ENCODE assay signal across 18 cellular contexts in genomic region chr2:48543895-48544294, GRCh38. TPM values are rescaled to one million over a fixed set of nuclear protein-coding genes. Genes with fewer than 3 reads are reported as not detected.
DNase-seq lines count a peak whose midpoint lies in the region; ATAC-seq and TF ChIP-seq lines count a peak whose summit lies in the region.
"Had no signal": no experiment of that assay in that cellular context is flagged by ENCODE, and none has a peak within 500 bp of the region (broad histone marks: within the 10 kb centered on the region; RNA-seq: fewer than 3 reads in every experiment).

No MANE protein-coding gene starts in this region.

- H3K27me3 ChIP-seq in gastroesophageal sphincter (no peaks in the 10 kb centered on the region), stomach smooth muscle (ENCODE audit: control insufficient read depth in 1 of 2, insufficient read depth in 2 of 2, low read length in 2 of 2) (no peaks in the 10 kb centered on the region), aorta (ENCODE audit: control insufficient read depth in 1 of 2, insufficient read depth in 2 of 2, low read length in 1 of 2) (no peaks in the 10 kb centered on the region)

- 0 out of 2 replicates have a peak, but pooled peaks cover 2% of the 10 kb centered on the region for H3K36me3 Mint-ChIP-seq in WTC11
- H3K36me3 Mint-ChIP-seq: CD4-positive, CD25-positive, alpha-beta regulatory T cell had no signal

- CTCF ChIA-PET in WTC11 (lab: Charles Lee) = interaction anchor here (1.0 to 1.2 kb wide), 2 partner anchors 45 kb away, joined by 3 to 4 read pairs; no protein-coding TSS in a partner anchor

- no peaks in the 10 kb centered on the region for H3K27me3 Mint-ChIP-seq in WTC11 (ENCODE audit: low read depth)
- H3K27me3 Mint-ChIP-seq: CD4-positive, CD25-positive, alpha-beta regulatory T cell had no signal

- peak overlapping the region; percentile 44; the same call in 1 of the 2 replicates for H3K27ac Mint-ChIP-seq in WTC11

- no peak overlapping the region for H3K4me3 ChIP-seq in coronary artery
- no peak overlapping the region for H3K4me3 ChIP-seq in gastroesophageal sphincter
- no peak overlapping the region for H3K4me3 ChIP-seq in stomach smooth muscle (ENCODE audit: low read length in 2 of 2)
- H3K4me3 ChIP-seq in aorta (ENCODE audit: low read length in 2 of 2) = no peak overlapping the region
- H3K4me3 ChIP-seq: A549, SK-N-MC had no signal

- 35% methylated on average over 1 of the region's 1 CpG; no CpG with 5 or more reads in 1 of the 2 donors for WGBS in gastroesophageal sphincter (ENCODE audit: low coverage in 1 of 2), 2 donors
- 54 to 66% methylated on average over 1 of the region's 1 CpG for WGBS in aorta, 2 donors

- H3K9me3 ChIP-seq in gastroesophageal sphincter (no peaks in the 10 kb centered on the region), stomach smooth muscle (ENCODE audit: control insufficient read depth in 2 of 2, low read length in 2 of 2) (no peaks in the 10 kb centered on the region), aorta (ENCODE audit: control insufficient read depth, low read length) (no peaks in the 10 kb centered on the region)
- H3K9me3 ChIP-seq: A549 had no signal

- peak overlapping the region; percentile 9 to 24 for H3K27ac ChIP-seq in coronary artery
- peak overlapping the region; percentile 63 to 79 (median 71) for H3K27ac ChIP-seq in gastroesophageal sphincter
- peak overlapping the region; percentile 46 for H3K27ac ChIP-seq in stomach smooth muscle (ENCODE audit: low read length)
- H3K27ac ChIP-seq in aorta (ENCODE audit: low read depth in 1 of 2, low read length in 2 of 2) = no peak overlapping the region
- H3K27ac ChIP-seq: A549, KMS-11, SK-N-MC had no signal

- POLR2A ChIA-PET in WTC11 (lab: Charles Lee) = interaction anchor here (0.6 kb wide), 1 partner anchor 230 kb away, joined by 4 read pairs; no protein-coding TSS in a partner anchor

- TF ChIP-seq CTCF in WTC11 (IDR thresholded peaks at IDR 0.05) (no peak), coronary artery (IDR thresholded peaks at IDR 0.05) (no peak), gastroesophageal sphincter (IDR thresholded peaks at IDR 0.05) (no peak)

- peaks cover 27% of the 10 kb centered on the region for H3K4me1 Mint-ChIP-seq in WTC11
- H3K4me1 Mint-ChIP-seq: CD4-positive, CD25-positive, alpha-beta regulatory T cell had no signal

- H3K9ac ChIP-seq in stomach smooth muscle (ENCODE audit: low read length in 2 of 2) = no peak overlapping the region
- H3K9ac ChIP-seq: KMS-11 had no signal

- no peak for TF ChIP-seq EP300 in gastroesophageal sphincter (IDR thresholded peaks at IDR 0.05)

- intact Hi-C loops in aorta (cut with DNase I) = no loop called here

- DNase-seq in WTC11 (ENCODE audit: low spot score) (no peak), coronary artery (ENCODE audit: low spot score) (no peak), DMS 273 (lab: John Stamatoyannopoulos, UW; ENCODE audit: unreplicated experiment) (no peak), globus pallidus (ENCODE audit: low spot score) (no peak), aorta (no peak)
- DNase-seq: CD4-positive, CD25-positive, alpha-beta regulatory T cell; DMS79; IMR-90; NCI-H1105 treated with DMSO at 0.1 percent for 48 hours; NCI-H1694; NCI-H446; NCI-H526; SHP77 had no signal

- no peak overlapping the region for H3K4me3 Mint-ChIP-seq in WTC11
- H3K4me3 Mint-ChIP-seq: CD4-positive, CD25-positive, alpha-beta regulatory T cell had no signal

- H3K9me3 Mint-ChIP-seq in WTC11 = no peaks in the 10 kb centered on the region
- H3K9me3 Mint-ChIP-seq: CD4-positive, CD25-positive, alpha-beta regulatory T cell had no signal

- peaks cover 0 to 99% (median 7%) of the 10 kb centered on the region in 3 donors for H3K4me1 ChIP-seq in gastroesophageal sphincter
- peaks cover 47% of the 10 kb centered on the region for H3K4me1 ChIP-seq in stomach smooth muscle (ENCODE audit: control insufficient read depth, insufficient read depth, low read length)
- no peaks in the 10 kb centered on the region for H3K4me1 ChIP-seq in aorta (ENCODE audit: control insufficient read depth in 1 of 2, insufficient read depth in 2 of 2, low read length in 2 of 2)
- H3K4me1 ChIP-seq: A549 had no signal

- H3K36me3 ChIP-seq in gastroesophageal sphincter = peaks cover 0 to 7% of the 10 kb centered on the region in 2 donors
- peaks cover 2 to 4% of the 10 kb centered on the region in 2 donors for H3K36me3 ChIP-seq in stomach smooth muscle (ENCODE audit: control insufficient read depth in 2 of 2, insufficient read depth in 2 of 2, low read length in 2 of 2)
- H3K36me3 ChIP-seq in aorta (ENCODE audit: control insufficient read depth in 1 of 2, insufficient read depth in 2 of 2, low read length in 1 of 2) = no peaks in the 10 kb centered on the region

- no peak for TF ChIP-seq POLR2A in gastroesophageal sphincter (IDR thresholded peaks at IDR 0.05)

- ATAC-seq in WTC11 (no peak), gastroesophageal sphincter (no peak), aorta (ENCODE audit: low FRiP score) (no peak)
- ATAC-seq: A549 had no signal

TF ChIP-seq in WTC11, 78 proteins besides CTCF, POLR2A, EP300 and RAD21:
- TF ChIP-seq MXD4 (CRISPR knock-in tag; IDR thresholded peaks at IDR 0.05; ENCODE audit: borderline replicate concordance) = no peak
- no peak for TF ChIP-seq ZNF281 (CRISPR knock-in tag; IDR thresholded peaks at IDR 0.05)
- no peak for TF ChIP-seq KAT7 (CRISPR knock-in tag; IDR thresholded peaks at IDR 0.05; ENCODE audit: borderline replicate concordance)
- no peak for TF ChIP-seq ZNF317 (CRISPR knock-in tag; IDR thresholded peaks at IDR 0.05; ENCODE audit: borderline replicate concordance, low read depth)
- TF ChIP-seq, protein P1, sequence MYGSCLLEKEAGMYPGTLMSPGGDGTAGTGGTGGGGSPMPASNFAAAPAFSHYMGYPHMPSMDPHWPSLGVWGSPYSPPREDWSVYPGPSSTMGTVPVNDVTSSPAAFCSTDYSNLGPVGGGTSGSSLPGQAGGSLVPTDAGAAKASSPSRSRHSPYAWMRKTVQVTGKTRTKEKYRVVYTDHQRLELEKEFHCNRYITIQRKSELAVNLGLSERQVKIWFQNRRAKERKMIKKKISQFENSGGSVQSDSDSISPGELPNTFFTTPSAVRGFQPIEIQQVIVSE (CRISPR knock-in tag; IDR thresholded peaks at IDR 0.05; ENCODE audit: borderline replicate concordance) = no peak
- TF ChIP-seq ZNF219 (CRISPR knock-in tag; IDR thresholded peaks at IDR 0.05; ENCODE audit: borderline replicate concordance) = no peak
- no peak for TF ChIP-seq ESRRA (CRISPR knock-in tag; IDR thresholded peaks at IDR 0.05; ENCODE audit: borderline replicate concordance)
- TF ChIP-seq ZNF671 (CRISPR knock-in tag; IDR thresholded peaks at IDR 0.05) = no peak
- TF ChIP-seq NR3C1 (CRISPR knock-in tag; conservative IDR thresholded peaks at IDR 0.05; ENCODE audit: low read depth) = no peak
- TF ChIP-seq ZNF396 (CRISPR knock-in tag; IDR thresholded peaks at IDR 0.05; ENCODE audit: borderline replicate concordance) = no peak

RNA-seq across cellular contexts. Expression of gene STON1, which starts 13.9 kb away (rescaled TPM):
- total RNA-seq in WTC11 (2021) (11.0 to 13.5 TPM (median 13.4 TPM) in 3 replicates), gastroesophageal sphincter (100 to 1,000 TPM; 118 to 263 (median 158) TPM), aorta (10 to 100 TPM; 27.5 to 28.6 TPM)
- polyA plus RNA-seq in aorta = 10 to 100 TPM; 12.8 to 22.2 TPM

Comparison
In these comparisons a context has a peak if more than half of its experiments do, and no peak if none do; other contexts are left out.
1. H3K27ac ChIP-seq: peak in coronary artery (2 of 2), gastroesophageal sphincter (4 of 4) and stomach smooth muscle (single experiment); none in aorta (0 of 2).